In the genomic region with DNA sequence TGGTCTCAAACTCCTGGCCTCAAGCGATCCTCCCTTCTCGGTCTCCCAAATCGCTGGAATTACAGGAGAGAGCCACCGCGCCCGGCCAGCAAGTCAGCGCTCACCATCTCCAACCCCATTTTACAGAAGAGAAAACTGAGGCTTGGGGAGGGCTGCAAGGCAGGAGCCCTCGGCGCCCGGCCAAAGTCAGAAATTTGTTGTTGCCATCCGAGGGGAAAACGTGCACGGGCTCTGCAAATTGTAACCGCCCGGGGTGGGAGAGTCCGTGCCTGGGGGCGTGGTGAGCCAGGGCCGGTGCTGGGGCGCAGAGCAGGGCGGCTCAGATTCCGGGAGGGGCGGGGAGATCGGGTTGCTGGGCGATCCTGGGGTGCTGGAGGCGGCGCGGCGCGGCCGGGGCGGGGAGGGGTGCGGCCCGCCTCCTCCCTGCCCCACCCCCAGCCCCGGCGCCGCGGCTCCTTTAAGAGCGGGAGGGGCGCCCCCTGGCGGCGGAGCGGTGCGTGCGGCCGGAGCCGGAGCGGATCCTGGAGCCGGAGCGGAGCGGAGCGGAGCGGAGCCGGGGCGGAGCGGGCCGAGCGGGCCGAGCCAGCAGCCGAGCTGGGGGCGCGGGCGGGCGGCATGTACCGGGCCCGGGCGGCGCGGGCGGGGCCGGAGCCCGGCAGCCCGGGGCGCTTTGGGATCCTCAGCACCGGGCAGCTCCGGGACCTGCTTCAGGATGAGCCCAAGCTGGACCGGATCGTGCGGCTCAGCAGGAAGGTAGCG, we compare ENCODE assay signal across 8 cellular contexts. TPM values are rescaled to one million over a fixed set of nuclear protein-coding genes. Genes with fewer than 3 reads are reported as not detected.
DNase-seq lines count a peak whose midpoint lies in the region; ATAC-seq and TF ChIP-seq lines count a peak whose summit lies in the region.

A gene with protein sequence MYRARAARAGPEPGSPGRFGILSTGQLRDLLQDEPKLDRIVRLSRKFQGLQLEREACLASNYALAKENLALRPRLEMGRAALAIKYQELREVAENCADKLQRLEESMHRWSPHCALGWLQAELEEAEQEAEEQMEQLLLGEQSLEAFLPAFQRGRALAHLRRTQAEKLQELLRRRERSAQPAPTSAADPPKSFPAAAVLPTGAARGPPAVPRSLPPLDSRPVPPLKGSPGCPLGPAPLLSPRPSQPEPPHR (plus strand): TSS at position 488 of the 759 bp plus-strand sequence. CDS start 128 bp downstream, at position 616.

- H3K27ac ChIP-seq in CD4-positive, alpha-beta memory T cell (ENCODE audit: low read depth, low read length), result no peak within 1 kb of the TSS
- no peak within 1 kb of the TSS for H3K27ac ChIP-seq in HL-60 (replicated peaks)

- H3K4me3 Mint-ChIP-seq in CD4-positive, alpha-beta memory T cell, result peak within 1 kb of the TSS; percentile 70 to 81 (median 76)

- peaks cover 0 to 7% (median 6%) of the 10 kb centered on the region in 8 donors for H3K9me3 Mint-ChIP-seq in CD4-positive, alpha-beta memory T cell

- H3K36me3 Mint-ChIP-seq in CD4-positive, alpha-beta memory T cell, result peaks cover 0 to 4% of the 10 kb centered on the region in 2 donors

- peak; percentile 93 for ATAC-seq in GM19452 (IDR thresholded peaks at IDR 0.05; ENCODE audit: unreplicated experiment)
- peak; percentile 98 for ATAC-seq in mucosa of descending colon

- DNase-seq in CD4-positive, alpha-beta memory T cell, result peak; percentile 87 to 96 (median 91)
- DNase-seq in HL-60 (ENCODE audit: low read depth in 1 of 2, low spot score in 1 of 2) (peak; percentile 62 to 73), epithelial cell of esophagus (ENCODE audit: low read depth) (peak; percentile 93), mucosa of descending colon (peak; percentile 93 to 97 (median 96))
- DNase-seq in NK-92 treated with Interleukin-12 subunit alpha and Interleukin-12 subunit beta, amount 100 ng/mL, for 24 hours (lab: John Stamatoyannopoulos, UW), result peak; percentile 57
- DNase-seq in activated CD8-positive, alpha-beta memory T cell treated with anti-CD3 and anti-CD28 coated beads, Interleukin-2, amount 50 U/mL, for 4 hours, result peak; percentile 94
- peak; percentile 90 for DNase-seq in stimulated activated CD8-positive, alpha-beta memory T cell treated with anti-CD3 and anti-CD28 coated beads, Interleukin-2, amount 100 ng/mL, for 48 hours (ENCODE audit: low read depth in 2 of 2)

- intact Hi-C loops in CD4-positive, alpha-beta memory T cell (cut with micrococcal nuclease), result loop anchor here (1.0 to 5.0 kb wide), 5 partner anchors 16 to 145 kb away; partner anchors contain the start of genes BAZ1B, BUD23, DNAJC30 and STX1A
- intact Hi-C loops in mucosa of descending colon (cut with DNase I, micrococcal nuclease), result no loop called here

- H3K27me3 ChIP-seq in CD4-positive, alpha-beta memory T cell (ENCODE audit: insufficient read depth, low read length), result peaks cover 13% of the 10 kb centered on the region
- peaks cover 33% of the 10 kb centered on the region for H3K27me3 ChIP-seq in HL-60 (ENCODE audit: insufficient read depth, poor library complexity, severe bottlenecking)

- H3K36me3 ChIP-seq in CD4-positive, alpha-beta memory T cell (ENCODE audit: insufficient read depth, low read length), result no peaks in the 10 kb centered on the region
- no peaks in the 10 kb centered on the region for H3K36me3 ChIP-seq in mucosa of descending colon (ENCODE audit: low read depth)

- POLR2A ChIA-PET in CD4-positive, alpha-beta memory T cell (lab: Charles Lee; ENCODE audit: partially characterized antibody), result interaction anchor here (0.6 to 1.3 kb wide), 9 partner anchors 11 to 149 kb away, joined by 3 to 5 read pairs (median 3); partner anchors contain the start of genes ABHD11, BAZ1B, BUD23 and DNAJC30

- H3K27ac Mint-ChIP-seq in CD4-positive, alpha-beta memory T cell, result peak within 1 kb of the TSS in 6 of 7 donors; percentile 48 to 70 (median 54)

- peak within 1 kb of the TSS in 1 of 2 donors; percentile 44 for H3K4me3 ChIP-seq in CD4-positive, alpha-beta memory T cell (ENCODE audit: low read length in 2 of 2)
- peak within 1 kb of the TSS; percentile 36 for H3K4me3 ChIP-seq in HL-60 (replicated peaks; ENCODE audit: insufficient read depth, low read length)
- H3K4me3 ChIP-seq in epithelial cell of esophagus (ENCODE audit: low read length), result peak within 1 kb of the TSS; percentile 47
- peak within 1 kb of the TSS; percentile 17 for H3K4me3 ChIP-seq in mucosa of descending colon

- peaks cover 10% of the 10 kb centered on the region for H3K4me1 ChIP-seq in CD4-positive, alpha-beta memory T cell (ENCODE audit: insufficient read depth, low read length)
- peaks cover 5% of the 10 kb centered on the region for H3K4me1 ChIP-seq in mucosa of descending colon (ENCODE audit: low read depth)

- peaks cover 19 to 31% of the 10 kb centered on the region in 2 donors for H3K27me3 Mint-ChIP-seq in CD4-positive, alpha-beta memory T cell

- no peaks in the 10 kb centered on the region for H3K9me3 ChIP-seq in CD4-positive, alpha-beta memory T cell (ENCODE audit: control insufficient read depth in 1 of 2, low read length in 2 of 2)
- no peaks in the 10 kb centered on the region for H3K9me3 ChIP-seq in mucosa of descending colon

- TF ChIP-seq CTCF in HL-60 (IDR thresholded peaks at IDR 0.05; ENCODE audit: insufficient read depth, low read length) (peak; percentile 18), epithelial cell of esophagus (IDR thresholded peaks at IDR 0.05; ENCODE audit: insufficient read depth, low read depth, low read length, missing control alignments) (peak; percentile 44), mucosa of descending colon (IDR thresholded peaks at IDR 0.05) (peak; percentile 87)

- H3K4me1 Mint-ChIP-seq in CD4-positive, alpha-beta memory T cell, result peaks cover 4 to 12% (median 7%) of the 10 kb centered on the region in 4 donors

- CTCF ChIA-PET in CD4-positive, alpha-beta memory T cell (lab: Charles Lee; ENCODE audit: partially characterized antibody), result interaction anchor here (0.7 to 2.9 kb wide), 6 partner anchors 13 to 67 kb away, joined by 3 to 19 read pairs (median 3); no protein-coding TSS in a partner anchor

RNA-seq across cellular contexts. Expression of the gene that starts here (rescaled TPM):
- total RNA-seq in CD4-positive, alpha-beta memory T cell, result not detected
- not detected for polyA plus RNA-seq in CD4-positive, alpha-beta memory T cell
- 1 to 10 TPM in 1 of 3 donors, under 1 TPM in 1, not detected in 1; 0.48 to 3.3 TPM for total RNA-seq in mucosa of descending colon

Comparison
In these comparisons a context has a peak if more than half of its experiments do, and no peak if none do; other contexts are left out.
1. Peak in DNase-seq in CD4-positive, alpha-beta memory T cell; RNA of the gene not detected or under 1 TPM.
2. CTCF ChIP-seq: peak in every context shown above with its lines; median percentile 87 in mucosa of descending colon; 44 in epithelial cell of esophagus; 18 in HL-60.